In the genomic region with DNA sequence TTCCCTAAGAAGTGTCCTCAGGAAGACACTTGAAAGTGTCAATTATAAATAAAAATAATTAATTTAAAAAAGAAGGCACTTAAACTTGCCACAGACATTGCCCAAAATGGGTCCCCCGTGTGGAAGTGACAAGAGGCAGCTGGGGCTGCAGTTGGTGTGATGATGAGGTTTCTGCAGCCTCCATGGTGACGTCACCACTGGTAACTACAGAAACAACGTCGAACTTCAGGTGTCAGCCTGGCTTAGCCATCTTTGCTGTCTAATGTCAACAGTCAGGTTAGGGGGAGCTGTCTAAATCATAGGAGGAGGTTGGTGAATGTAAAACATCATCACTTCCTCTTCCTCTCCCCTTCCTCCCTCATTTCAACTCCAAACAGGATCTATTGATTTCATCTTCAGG, we compare ENCODE assay signal across 23 cellular contexts.
"Had no signal": no experiment of that assay in that cellular context is flagged by ENCODE, and none has a peak within 500 bp of the region (broad histone marks: within the 10 kb centered on the region; RNA-seq: fewer than 3 reads in every experiment).

No MANE protein-coding gene starts in this region.

- H3K36me3 Mint-ChIP-seq: brain, naive B cell had no signal

- H3K4me1 Mint-ChIP-seq: activated CD4-positive, alpha-beta T cell treated with anti-CD3 and anti-CD28 coated beads, Interleukin-2, amount 10 ng/mL, durations not matched to agents 7 days and 5 days; central memory CD8-positive, alpha-beta T cell; naive B cell; stimulated activated naive CD8-positive, alpha-beta T cell treated with anti-CD3 and anti-CD28 coated beads, Interleukin-15, amount 100 ng/mL, for 72 hours had no signal

- H3K27me3 ChIP-seq: colonic mucosa, left lung, right atrium auricular region, suprapubic skin, transverse colon, uterus had no signal

- H3K4me3 ChIP-seq: colonic mucosa, left lung, prostate gland, right atrium auricular region, skin epidermis, suprapubic skin, transverse colon, uterus had no signal

- H3K27ac ChIP-seq: colonic mucosa, left lung, prostate gland, right atrium auricular region, suprapubic skin, transverse colon, uterus had no signal

- H3K36me3 ChIP-seq: colonic mucosa, left lung, prostate gland, right atrium auricular region, suprapubic skin, transverse colon, uterus had no signal

- H3K9me3 Mint-ChIP-seq: activated CD4-positive, alpha-beta T cell treated with anti-CD3 and anti-CD28 coated beads, Interleukin-2, amount 10 ng/mL, durations not matched to agents 7 days and 5 days; activated naive CD4-positive, alpha-beta T cell treated with anti-CD3 and anti-CD28 coated beads for 36 hours; activated T-cell treated with anti-CD3 and anti-CD28 coated beads, Interleukin-2, amount 50 U/mL, for 24 hours; central memory CD8-positive, alpha-beta T cell; endodermal cell had no signal

- FAIRE-seq: kidney had no signal

- H3K4me3 Mint-ChIP-seq: activated CD4-positive, alpha-beta T cell treated with anti-CD3 and anti-CD28 coated beads, Interleukin-2, amount 10 ng/mL, durations not matched to agents 7 days and 5 days; activated CD8-positive, alpha-beta T cell treated with anti-CD3 and anti-CD28 coated beads, Interleukin-2, amount 10 ng/mL, durations not matched to agents 7 days and 5 days; activated naive CD4-positive, alpha-beta T cell treated with anti-CD3 and anti-CD28 coated beads for 36 hours; activated T-cell treated with anti-CD3 and anti-CD28 coated beads, Interleukin-2, amount 50 U/mL, for 24 hours; brain; central memory CD8-positive, alpha-beta T cell; endodermal cell; naive B cell; neural crest cell; stimulated activated naive CD8-positive, alpha-beta T cell treated with anti-CD3 and anti-CD28 coated beads, Interleukin-15, amount 100 ng/mL, for 72 hours had no signal

- H3K4me1 ChIP-seq: colonic mucosa, left lung, prostate gland, right atrium auricular region had no signal

- H3K27ac Mint-ChIP-seq: activated CD4-positive, alpha-beta T cell treated with anti-CD3 and anti-CD28 coated beads, Interleukin-2, amount 10 ng/mL, durations not matched to agents 7 days and 5 days; activated CD8-positive, alpha-beta T cell treated with anti-CD3 and anti-CD28 coated beads, Interleukin-2, amount 10 ng/mL, durations not matched to agents 7 days and 5 days; activated naive CD4-positive, alpha-beta T cell treated with anti-CD3 and anti-CD28 coated beads for 36 hours; activated T-cell treated with anti-CD3 and anti-CD28 coated beads, Interleukin-2, amount 50 U/mL, for 24 hours; endodermal cell; naive B cell; stimulated activated naive CD8-positive, alpha-beta T cell treated with anti-CD3 and anti-CD28 coated beads, Interleukin-15, amount 100 ng/mL, for 72 hours had no signal

- DNase-seq: activated CD4-positive, alpha-beta T cell treated with anti-CD3 and anti-CD28 coated beads, Interleukin-2, amount 10 ng/mL, durations not matched to agents 7 days and 5 days; activated CD8-positive, alpha-beta T cell treated with anti-CD3 and anti-CD28 coated beads, Interleukin-2, amount 10 ng/mL, durations not matched to agents 7 days and 5 days; activated naive CD4-positive, alpha-beta T cell treated with anti-CD3 and anti-CD28 coated beads for 36 hours; activated T-cell treated with anti-CD3 and anti-CD28 coated beads, Interleukin-2, amount 50 U/mL, for 24 hours; colonic mucosa; foreskin melanocyte; hypothalamus; kidney; left lung; naive B cell; stimulated activated CD4-positive, alpha-beta T cell treated with anti-CD3 and anti-CD28 coated beads, Interleukin-15, amount 100 ng/mL, for 24 hours; stimulated activated CD4-positive, alpha-beta T cell treated with anti-CD3 and anti-CD28 coated beads, Interleukin-4, amount 100 ng/mL, for 1 hour; stimulated activated naive CD8-positive, alpha-beta T cell treated with anti-CD3 and anti-CD28 coated beads, Interleukin-15, amount 100 ng/mL, for 72 hours; transverse colon; uterus had no signal

- H3K9me3 ChIP-seq: colonic mucosa, left lung, prostate gland, right atrium auricular region, suprapubic skin, transverse colon, uterus had no signal

- H3K27me3 Mint-ChIP-seq: activated CD4-positive, alpha-beta T cell treated with anti-CD3 and anti-CD28 coated beads, Interleukin-2, amount 10 ng/mL, durations not matched to agents 7 days and 5 days; activated T-cell treated with anti-CD3 and anti-CD28 coated beads, Interleukin-2, amount 50 U/mL, for 24 hours; brain; central memory CD8-positive, alpha-beta T cell; naive B cell; stimulated activated naive CD8-positive, alpha-beta T cell treated with anti-CD3 and anti-CD28 coated beads, Interleukin-15, amount 100 ng/mL, for 72 hours had no signal
